1 cellular context compared by ENCODE assay signal in genomic region chr14:81940636-81941035, GRCh38.
TF ChIP-seq lines count a peak whose summit lies in the region.

No MANE protein-coding gene starts in this region.

TF ChIP-seq in GM23338, 12 proteins besides CTCF, POLR2A, EP300 and RAD21 (continued from another document):
- TF ChIP-seq ZNF462 (CRISPR knock-in tag; IDR thresholded peaks at IDR 0.05) (no peak), EZH2 (IDR thresholded peaks at IDR 0.05; ENCODE audit: low read depth, unreplicated experiment) (no peak), POLR2AphosphoS5 (IDR thresholded peaks at IDR 0.05; ENCODE audit: low read depth) (no peak), NANOG (IDR thresholded peaks at IDR 0.05; ENCODE audit: borderline replicate concordance) (no peak), STAT1 (IDR thresholded peaks at IDR 0.05; ENCODE audit: unreplicated experiment) (no peak), EZH2phosphoT487 (IDR thresholded peaks at IDR 0.05; ENCODE audit: unreplicated experiment) (no peak), ETS1 (IDR thresholded peaks at IDR 0.05) (no peak)
